ENCODE assay signal across 17 cellular contexts in genomic region chr3:166071-166470, GRCh38. TPM values are rescaled to one million over a fixed set of nuclear protein-coding genes. Genes with fewer than 3 reads are reported as not detected.
DNase-seq lines count a peak whose midpoint lies in the region; ATAC-seq and TF ChIP-seq lines count a peak whose summit lies in the region.
"Had no signal": no experiment of that assay in that cellular context is flagged by ENCODE, and none has a peak within 500 bp of the region (broad histone marks: within the 10 kb centered on the region; RNA-seq: fewer than 3 reads in every experiment).

No MANE protein-coding gene starts in this region.

- H3K4ac ChIP-seq in neuronal stem cell (ENCODE audit: low read length), result no peak overlapping the region

- H3K4me3 ChIP-seq in astrocyte of the spinal cord (ENCODE audit: low read depth, low read length) (no peak overlapping the region), neuronal stem cell (ENCODE audit: low read length in 2 of 2) (no peak overlapping the region)

- H2BK12ac ChIP-seq in neuronal stem cell (ENCODE audit: low read length), result no peak overlapping the region

- H3K4me3 Mint-ChIP-seq in stimulated activated memory B cell treated with anti-CD40 and anti-IgM and Interleukin-4, amounts not matched to agents 10 μg/mL and 1 μg/mL and 100 μg/mL, for 72 hours, result no peak overlapping the region
- no peak overlapping the region for H3K4me3 Mint-ChIP-seq in T-helper 2 cell treated with Interferon-gamma antibody and Interleukin-4, amounts not matched to agents 5 μg/mL and 100 μg/mL, for 36 hours
- H3K4me3 Mint-ChIP-seq: CD8-positive, alpha-beta memory T cell; H9; IgD-negative memory B cell had no signal

- no peak overlapping the region for H2BK15ac ChIP-seq in neuronal stem cell (ENCODE audit: low read length)

- no peak overlapping the region for H3K23ac ChIP-seq in neuronal stem cell (ENCODE audit: low read depth, low read length, poor library complexity)

- no peaks in the 10 kb centered on the region for H3K9me3 ChIP-seq in neuronal stem cell (replicated peaks in 1 of 2; ENCODE audit: control insufficient read depth in 2 of 2, insufficient read depth in 1 of 2, low read depth in 1 of 2, low read length in 2 of 2)

- H3K4me1 Mint-ChIP-seq in stimulated activated memory B cell treated with anti-CD40 and anti-IgM and Interleukin-4, amounts not matched to agents 10 μg/mL and 1 μg/mL and 100 μg/mL, for 72 hours, result no peaks in the 10 kb centered on the region
- H3K4me1 Mint-ChIP-seq in T-helper 2 cell treated with Interferon-gamma antibody and Interleukin-4, amounts not matched to agents 5 μg/mL and 100 μg/mL, for 36 hours (ENCODE audit: low read depth), result no peaks in the 10 kb centered on the region
- H3K4me1 Mint-ChIP-seq: CD8-positive, alpha-beta memory T cell; H9; IgD-negative memory B cell had no signal

- no peak for ATAC-seq in GM19452 (IDR thresholded peaks at IDR 0.05; ENCODE audit: unreplicated experiment)
- no peak for ATAC-seq in stimulated activated memory B cell treated with anti-CD40 and anti-IgM and Interleukin-4, amounts not matched to agents 10 μg/mL and 1 μg/mL and 100 μg/mL, for 72 hours
- ATAC-seq: Panc1 had no signal

- no peak overlapping the region for H3K18ac ChIP-seq in neuronal stem cell (ENCODE audit: low read length)

- H4K8ac ChIP-seq in neuronal stem cell (ENCODE audit: low read depth, low read length), result no peak overlapping the region

- H3K79me1 ChIP-seq in neuronal stem cell (ENCODE audit: low read depth, low read length), result no peaks in the 10 kb centered on the region

- no peak overlapping the region for H4K91ac ChIP-seq in neuronal stem cell (ENCODE audit: low read depth, low read length, poor library complexity)

- DNase-seq in NCI-H146 treated with DMSO at 0.1 percent for 48 hours (lab: John Stamatoyannopoulos, UW; ENCODE audit: unreplicated experiment) (peak; percentile 74), NCI-H2227 treated with DMSO at 0.1 percent for 48 hours (lab: John Stamatoyannopoulos, UW) (peak; percentile 76), astrocyte of the spinal cord (ENCODE audit: low read depth, low spot score) (peak; percentile 3), neuronal stem cell (ENCODE audit: low spot score) (peak; percentile 26)
- no peak for DNase-seq in T-helper 2 cell treated with Interferon-gamma antibody and Interleukin-4, amounts not matched to agents 5 μg/mL and 100 μg/mL, for 36 hours (ENCODE audit: low spot score)
- DNase-seq: CD8-positive, alpha-beta memory T cell; DMS 273 treated with DMSO at 0.1 percent for 48 hours; H9; NCI-H1694 treated with DMSO at 0.1 percent for 48 hours; NCI-H526; Right ventricle myocardium superior; SK-N-SH had no signal

- H2BK120ac ChIP-seq in neuronal stem cell (ENCODE audit: low read depth, low read length), result no peak overlapping the region

- H2AFZ ChIP-seq in neuronal stem cell (ENCODE audit: low read length), result no peak overlapping the region

- no peak for TF ChIP-seq CTCF in astrocyte of the spinal cord (IDR thresholded peaks at IDR 0.05; ENCODE audit: low read depth, low read length)

- no peak overlapping the region for H3K27ac Mint-ChIP-seq in stimulated activated memory B cell treated with anti-CD40 and anti-IgM and Interleukin-4, amounts not matched to agents 10 μg/mL and 1 μg/mL and 100 μg/mL, for 72 hours
- no peak overlapping the region for H3K27ac Mint-ChIP-seq in T-helper 2 cell treated with Interferon-gamma antibody and Interleukin-4, amounts not matched to agents 5 μg/mL and 100 μg/mL, for 36 hours
- H3K27ac Mint-ChIP-seq: CD8-positive, alpha-beta memory T cell; H9; IgD-negative memory B cell had no signal

- H3K4me2 ChIP-seq in neuronal stem cell (ENCODE audit: insufficient read depth, low read length, poor library complexity, severe bottlenecking), result no peak overlapping the region
- H3K4me2 ChIP-seq: SK-N-SH had no signal

- no peaks in the 10 kb centered on the region for H3K9me3 Mint-ChIP-seq in stimulated activated memory B cell treated with anti-CD40 and anti-IgM and Interleukin-4, amounts not matched to agents 10 μg/mL and 1 μg/mL and 100 μg/mL, for 72 hours
- no peaks in the 10 kb centered on the region for H3K9me3 Mint-ChIP-seq in T-helper 2 cell treated with Interferon-gamma antibody and Interleukin-4, amounts not matched to agents 5 μg/mL and 100 μg/mL, for 36 hours
- H3K9me3 Mint-ChIP-seq: H9, IgD-negative memory B cell had no signal

- H3K27me3 Mint-ChIP-seq in stimulated activated memory B cell treated with anti-CD40 and anti-IgM and Interleukin-4, amounts not matched to agents 10 μg/mL and 1 μg/mL and 100 μg/mL, for 72 hours, result no peaks in the 10 kb centered on the region
- no peaks in the 10 kb centered on the region for H3K27me3 Mint-ChIP-seq in T-helper 2 cell treated with Interferon-gamma antibody and Interleukin-4, amounts not matched to agents 5 μg/mL and 100 μg/mL, for 36 hours (ENCODE audit: low read depth)

- H3K36me3 Mint-ChIP-seq in stimulated activated memory B cell treated with anti-CD40 and anti-IgM and Interleukin-4, amounts not matched to agents 10 μg/mL and 1 μg/mL and 100 μg/mL, for 72 hours, result no peaks in the 10 kb centered on the region
- no peaks in the 10 kb centered on the region for H3K36me3 Mint-ChIP-seq in T-helper 2 cell treated with Interferon-gamma antibody and Interleukin-4, amounts not matched to agents 5 μg/mL and 100 μg/mL, for 36 hours (ENCODE audit: low read depth)
- H3K36me3 Mint-ChIP-seq: CD8-positive, alpha-beta memory T cell had no signal

- no peak overlapping the region for H2AK5ac ChIP-seq in neuronal stem cell (ENCODE audit: low read depth, low read length)

- H3K27me3 ChIP-seq in neuronal stem cell (ENCODE audit: control insufficient read depth in 3 of 3, insufficient read depth in 3 of 3, low read depth in 1 of 3, low read length in 3 of 3), result peaks cover 0 to 2% (median 0%) of the 10 kb centered on the region in 3 experiments

- no peak overlapping the region for H3K9ac ChIP-seq in neuronal stem cell (ENCODE audit: low read depth, low read length, poor library complexity)
- H3K9ac ChIP-seq: SK-N-SH had no signal

- H2BK5ac ChIP-seq in neuronal stem cell (ENCODE audit: low read length), result no peak overlapping the region

- H3K14ac ChIP-seq in neuronal stem cell (ENCODE audit: low read length), result no peak overlapping the region

- in situ Hi-C loops in astrocyte of the spinal cord (cut with HindIII; ENCODE audit: low sequenced_read_pairs), result no loop called here

- H3K36me3 ChIP-seq in neuronal stem cell (replicated peaks in 1 of 2; ENCODE audit: control insufficient read depth in 2 of 2, insufficient read depth in 2 of 2, low read length in 2 of 2), result no peaks in the 10 kb centered on the region

- H3K27ac ChIP-seq in neuronal stem cell (replicated peaks; ENCODE audit: low read length), result peak overlapping the region; percentile 10

- H3K4me1 ChIP-seq in neuronal stem cell (ENCODE audit: control insufficient read depth in 2 of 2, insufficient read depth in 1 of 2, low read depth in 1 of 2, low read length in 2 of 2), result peaks cover 0 to 14% of the 10 kb centered on the region in 2 donors

RNA-seq across cellular contexts. Expression of gene CHL1, which starts 30.5 kb away (rescaled TPM):
- polyA plus RNA-seq in neuronal stem cell (2013, experiment 1 of 2), result 1.9 TPM
- 1.7 TPM for polyA plus RNA-seq in neuronal stem cell (2013, experiment 2 of 2)
- polyA plus RNA-seq: BJ; CD8-positive, alpha-beta memory T cell; SK-N-SH had no signal
